In genomic region chr2:36596397-36596796, GRCh38 we compare ENCODE assay signal across 11 cellular contexts. TPM values are rescaled to one million over a fixed set of nuclear protein-coding genes. Genes with fewer than 3 reads are reported as not detected.
A peak's percentile ranks its signal among the peaks of the same experiment; 100 is the strongest.
DNase-seq lines count a peak whose midpoint lies in the region; ATAC-seq and TF ChIP-seq lines count a peak whose summit lies in the region.
"Had no signal": no experiment of that assay in that cellular context is flagged by ENCODE, and none has a peak within 500 bp of the region (broad histone marks: within the 10 kb centered on the region; RNA-seq: fewer than 3 reads in every experiment).

No MANE protein-coding gene starts in this region.

- no peak for ATAC-seq in activated CD4-positive, alpha-beta T cell treated with anti-CD3 and anti-CD28 coated beads for 36 hours
- ATAC-seq in activated B cell treated with CpG ODN at 0.5 μM for 24 hours (ENCODE audit: low read depth) (no peak), GM18873 (IDR thresholded peaks at IDR 0.05; ENCODE audit: low FRiP score, unreplicated experiment) (no peak)
- no peak for ATAC-seq in stimulated activated memory B cell treated with anti-CD40 and anti-IgM and Interleukin-4, amounts not matched to agents 10 μg/mL and 1 μg/mL and 100 μg/mL, for 72 hours
- ATAC-seq: left lung had no signal

- intact Hi-C loops in activated CD4-positive, alpha-beta T cell treated with anti-CD3 and anti-CD28 coated beads for 36 hours (cut with DNase I, micrococcal nuclease) = loop anchor here (2.0 kb wide), 2 partner anchors 240 to 370 kb away; partner anchors contain the start of gene STRN (in 2 of the 2)
- intact Hi-C loops in activated B cell treated with CpG ODN at 0.5 μM for 24 hours (cut with micrococcal nuclease) = loop anchor here (5.0 kb wide), 1 partner anchor 371 kb away; the partner anchor contains the start of gene STRN

- peak overlapping the region; percentile 76 for H3K4me3 ChIP-seq in foreskin fibroblast (ENCODE audit: low read depth in 1 of 2, low read length in 2 of 2)

- no peaks in the 10 kb centered on the region for H3K27me3 Mint-ChIP-seq in activated CD4-positive, alpha-beta T cell treated with anti-CD3 and anti-CD28 coated beads for 36 hours
- H3K27me3 Mint-ChIP-seq in activated B cell treated with CpG ODN at 0.5 μM for 24 hours = no peaks in the 10 kb centered on the region
- H3K27me3 Mint-ChIP-seq in stimulated activated memory B cell treated with anti-CD40 and anti-IgM and Interleukin-4, amounts not matched to agents 10 μg/mL and 1 μg/mL and 100 μg/mL, for 72 hours = no peaks in the 10 kb centered on the region

- POLR2A ChIA-PET in activated CD4-positive, alpha-beta T cell treated with anti-CD3 and anti-CD28 coated beads for 36 hours (lab: Charles Lee) = no interaction called here
- POLR2A ChIA-PET in activated B cell treated with CpG ODN at 0.5 μM for 24 hours (lab: Charles Lee) = no interaction called here

- H3K36me3 Mint-ChIP-seq in activated CD4-positive, alpha-beta T cell treated with anti-CD3 and anti-CD28 coated beads for 36 hours (ENCODE audit: low read depth) = peaks cover 7% of the 10 kb centered on the region
- peaks cover 10% of the 10 kb centered on the region for H3K36me3 Mint-ChIP-seq in activated B cell treated with CpG ODN at 0.5 μM for 24 hours (ENCODE audit: low read depth)
- H3K36me3 Mint-ChIP-seq in stimulated activated memory B cell treated with anti-CD40 and anti-IgM and Interleukin-4, amounts not matched to agents 10 μg/mL and 1 μg/mL and 100 μg/mL, for 72 hours = peaks cover 18% of the 10 kb centered on the region

- no peaks in the 10 kb centered on the region for H3K9me3 Mint-ChIP-seq in activated CD4-positive, alpha-beta T cell treated with anti-CD3 and anti-CD28 coated beads for 36 hours (ENCODE audit: low read depth)
- H3K9me3 Mint-ChIP-seq in activated B cell treated with CpG ODN at 0.5 μM for 24 hours = no peaks in the 10 kb centered on the region
- H3K9me3 Mint-ChIP-seq in stimulated activated memory B cell treated with anti-CD40 and anti-IgM and Interleukin-4, amounts not matched to agents 10 μg/mL and 1 μg/mL and 100 μg/mL, for 72 hours = no peaks in the 10 kb centered on the region

- peak overlapping the region; percentile 87 for H3K4me3 Mint-ChIP-seq in activated CD4-positive, alpha-beta T cell treated with anti-CD3 and anti-CD28 coated beads for 36 hours
- H3K4me3 Mint-ChIP-seq in activated B cell treated with CpG ODN at 0.5 μM for 24 hours = peak overlapping the region; percentile 95
- H3K4me3 Mint-ChIP-seq in stimulated activated memory B cell treated with anti-CD40 and anti-IgM and Interleukin-4, amounts not matched to agents 10 μg/mL and 1 μg/mL and 100 μg/mL, for 72 hours = peak overlapping the region; percentile 95

- CTCF ChIA-PET in activated CD4-positive, alpha-beta T cell treated with anti-CD3 and anti-CD28 coated beads for 36 hours (lab: Charles Lee) = no interaction called here
- CTCF ChIA-PET in activated B cell treated with CpG ODN at 0.5 μM for 24 hours (lab: Charles Lee) = no interaction called here

- H3K27ac Mint-ChIP-seq in activated CD4-positive, alpha-beta T cell treated with anti-CD3 and anti-CD28 coated beads for 36 hours = no peak overlapping the region
- no peak overlapping the region for H3K27ac Mint-ChIP-seq in activated B cell treated with CpG ODN at 0.5 μM for 24 hours
- peak overlapping the region; percentile 69 for H3K27ac Mint-ChIP-seq in stimulated activated memory B cell treated with anti-CD40 and anti-IgM and Interleukin-4, amounts not matched to agents 10 μg/mL and 1 μg/mL and 100 μg/mL, for 72 hours

- TF ChIP-seq CTCF in activated B cell treated with CpG ODN at 0.5 μM for 24 hours (IDR thresholded peaks at IDR 0.05) = no peak
- no peak for TF ChIP-seq CTCF in foreskin fibroblast (IDR thresholded peaks at IDR 0.05; ENCODE audit: low read depth, low read length)

- H3K4me1 Mint-ChIP-seq in activated CD4-positive, alpha-beta T cell treated with anti-CD3 and anti-CD28 coated beads for 36 hours = peaks cover 34% of the 10 kb centered on the region
- H3K4me1 Mint-ChIP-seq in activated B cell treated with CpG ODN at 0.5 μM for 24 hours = peaks cover 31% of the 10 kb centered on the region
- peaks cover 44% of the 10 kb centered on the region for H3K4me1 Mint-ChIP-seq in stimulated activated memory B cell treated with anti-CD40 and anti-IgM and Interleukin-4, amounts not matched to agents 10 μg/mL and 1 μg/mL and 100 μg/mL, for 72 hours

- DNase-seq in activated CD4-positive, alpha-beta T cell treated with anti-CD3 and anti-CD28 coated beads for 36 hours = no peak
- DNase-seq in activated CD4-positive, alpha-beta T cell treated with anti-CD3 and anti-CD28 coated beads for 4 hours = no peak
- DNase-seq in activated B cell treated with CpG ODN at 0.5 μM for 24 hours (no peak), foreskin fibroblast (no peak), SK-N-DZ (ENCODE audit: low spot score) (no peak), NCI-H524 (lab: John Stamatoyannopoulos, UW) (no peak)
- DNase-seq: ACHN; left lung; stimulated activated CD4-positive, alpha-beta T cell treated with anti-CD3 and anti-CD28 coated beads, Interleukin-2, amount 100 ng/mL, for 24 hours had no signal

RNA-seq across cellular contexts. Expression of gene FEZ2, which starts 1.6 kb away (rescaled TPM):
- total RNA-seq in activated CD4-positive, alpha-beta T cell treated with anti-CD3 and anti-CD28 coated beads for 36 hours = 10 to 100 TPM in 1 of 2 experiments, 1 to 10 TPM in 1; 9.1 to 12.2 TPM
- total RNA-seq in activated B cell treated with CpG ODN at 0.5 μM for 24 hours = 24.8 and 30.3 TPM in 2 replicates
- 15.0 and 21.3 TPM in 2 replicates for polyA plus RNA-seq in SK-N-DZ (2014; cell fraction: cytosol; rRNA removed)
- 13.1 and 19.1 TPM in 2 replicates for polyA plus RNA-seq in SK-N-DZ (2014; cell fraction: nucleus; rRNA removed)
